In the genomic region with DNA sequence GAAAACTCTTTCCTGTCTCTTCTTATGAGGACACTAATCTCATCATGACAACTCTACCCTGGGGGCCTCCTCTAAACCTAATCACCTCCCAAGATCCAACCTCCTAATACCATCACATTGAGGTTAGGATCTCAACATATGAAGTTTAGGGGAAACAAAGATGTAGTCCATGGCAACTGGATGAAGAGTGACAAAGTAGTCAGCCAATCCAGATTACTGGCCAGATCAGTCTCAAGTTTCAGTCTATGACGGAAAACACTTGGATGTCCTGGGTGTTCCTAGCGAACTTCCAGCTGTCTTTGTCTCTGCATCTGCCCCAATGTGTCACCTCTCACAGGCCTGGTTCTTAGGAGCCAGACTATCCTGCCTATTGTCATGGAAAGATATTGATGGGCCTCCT, we compare ENCODE assay signal across 15 cellular contexts.
DNase-seq lines count a peak whose midpoint lies in the region; FAIRE-seq and TF ChIP-seq lines count a peak whose summit lies in the region.
"Had no signal": no experiment of that assay in that cellular context is flagged by ENCODE, and none has a peak within 500 bp of the region (broad histone marks: within the 10 kb centered on the region; RNA-seq: fewer than 3 reads in every experiment).

No MANE protein-coding gene starts in this region.

- H2AFZ ChIP-seq in H1 (ENCODE audit: low read length): peak overlapping the region; percentile 76; the same call in 1 of the 2 replicates

- no peaks in the 10 kb centered on the region for H3K27me3 Mint-ChIP-seq in activated CD4-positive, alpha-beta T cell treated with anti-CD3 and anti-CD28 coated beads, Interleukin-2, amount 10 ng/mL, durations not matched to agents 24 days and 14 days

- H4K8ac ChIP-seq in H1 (ENCODE audit: extremely low read depth, insufficient read depth, low read length) (no peak overlapping the region), mesendoderm (ENCODE audit: low read depth, low read length) (no peak overlapping the region)

- no peak overlapping the region for H3K14ac ChIP-seq in H1 (ENCODE audit: insufficient read length)

- no peaks in the 10 kb centered on the region for H3K4me1 ChIP-seq in NT2/D1 (ENCODE audit: insufficient read depth, insufficient read length)
- H3K4me1 ChIP-seq in H1 (replicated peaks in 1 of 4; ENCODE audit: control insufficient read depth in 3 of 4, insufficient read depth in 4 of 4, low read length in 3 of 4): peaks cover 0 to 3% (median 0%) of the 10 kb centered on the region in 4 experiments; a peak in 2 of 7 replicates
- no peaks in the 10 kb centered on the region for H3K4me1 ChIP-seq in mesendoderm (ENCODE audit: control insufficient read depth, low read depth, low read length)
- H3K4me1 ChIP-seq: A549 had no signal

- TF ChIP-seq EP300 in H1 (IDR thresholded peaks at IDR 0.05; ENCODE audit: borderline replicate concordance in 1 of 2, low read depth in 2 of 2, low read length in 2 of 2): no peak

- H2BK15ac ChIP-seq in H1 (ENCODE audit: low read length): no peak overlapping the region
- H2BK15ac ChIP-seq in mesendoderm (replicated peaks; ENCODE audit: low read depth): no peak overlapping the region

- H3K79me2 ChIP-seq in H1 (ENCODE audit: control insufficient read depth in 1 of 2, insufficient read depth in 2 of 2, low read length in 2 of 2) (no peaks in the 10 kb centered on the region), mesendoderm (ENCODE audit: control insufficient read depth, insufficient read depth, low read length) (no peaks in the 10 kb centered on the region)

- no peaks in the 10 kb centered on the region for H3K23me2 ChIP-seq in H1 (ENCODE audit: low read depth, low read length)

- no peak overlapping the region for H2BK12ac ChIP-seq in H1 (ENCODE audit: low read depth, low read length)

- no peaks in the 10 kb centered on the region for H3K36me3 ChIP-seq in NT2/D1 (ENCODE audit: insufficient read depth, insufficient read length, low read length)
- H3K36me3 ChIP-seq in H1 (ENCODE audit: control insufficient read depth in 2 of 4, insufficient read depth in 4 of 4, low read length in 3 of 4): no peaks in the 10 kb centered on the region
- H3K36me3 ChIP-seq in mesendoderm (ENCODE audit: control insufficient read depth, insufficient read depth, low read length): no peaks in the 10 kb centered on the region

- WGBS in H1 (ENCODE audit: extremely low coverage in 1 of 2, insufficient coverage in 1 of 2, insufficient read length in 1 of 2, insufficient replicate concordance in 2 of 2, low coverage in 1 of 2, low lambda C conversion rate in 2 of 2, missing lambda C conversion rate in 1 of 2), 2 experiments: 82% methylated on average over 2 of the region's 2 CpGs; no CpG with 5 or more reads in 1 of the 2 experiments
- WGBS in mesendoderm (ENCODE audit: extremely low coverage, insufficient coverage, low lambda C conversion rate): no CpG with 5 or more reads among the region's 2 CpGs

- no peaks in the 10 kb centered on the region for H3K4me1 Mint-ChIP-seq in activated CD4-positive, alpha-beta T cell treated with anti-CD3 and anti-CD28 coated beads, Interleukin-2, amount 10 ng/mL, durations not matched to agents 24 days and 14 days
- H3K4me1 Mint-ChIP-seq: CD14-positive monocyte had no signal

- intact Hi-C loops in activated CD4-positive, alpha-beta T cell treated with anti-CD3 and anti-CD28 coated beads, Interleukin-2, amount 10 ng/mL, durations not matched to agents 24 days and 14 days (cut with micrococcal nuclease): no loop called here

- no peak overlapping the region for H3K4me3 Mint-ChIP-seq in activated CD4-positive, alpha-beta T cell treated with anti-CD3 and anti-CD28 coated beads, Interleukin-2, amount 10 ng/mL, durations not matched to agents 24 days and 14 days
- H3K4me3 Mint-ChIP-seq: CD14-positive monocyte, HFFc6 had no signal

- H3K9ac ChIP-seq in NT2/D1 (ENCODE audit: insufficient read length, low read depth) (no peak overlapping the region), H1 (replicated peaks in 1 of 4; ENCODE audit: extremely low read depth in 1 of 4, low read depth in 3 of 4, low read length in 3 of 4) (no peak overlapping the region), mesendoderm (ENCODE audit: low read length) (no peak overlapping the region)

- no peak overlapping the region for H2BK5ac ChIP-seq in H1 (ENCODE audit: low read depth, low read length)
- H2BK5ac ChIP-seq in mesendoderm (ENCODE audit: low read length): no peak overlapping the region

- H2AK5ac ChIP-seq in H1 (ENCODE audit: low read depth, low read length) (no peak overlapping the region), mesendoderm (ENCODE audit: low read length) (no peak overlapping the region)

- no peak overlapping the region for H4K91ac ChIP-seq in H1 (replicated peaks; ENCODE audit: insufficient read length, low read length)

- H2BK120ac ChIP-seq in H1 (replicated peaks; ENCODE audit: low read depth, low read length): no peak overlapping the region
- no peak overlapping the region for H2BK120ac ChIP-seq in mesendoderm (ENCODE audit: low read depth, low read length)

- H4K20me1 ChIP-seq in H1 (replicated peaks in 1 of 2; ENCODE audit: control insufficient read depth in 1 of 2, insufficient read depth in 2 of 2, low read length in 2 of 2): no peaks in the 10 kb centered on the region

- TF ChIP-seq POLR2A in H1 (IDR thresholded peaks at IDR 0.05; ENCODE audit: control extremely low read depth in 1 of 2, low read depth in 2 of 2, low read length in 2 of 2): no peak

- no peaks in the 10 kb centered on the region for H3K9me3 Mint-ChIP-seq in activated CD4-positive, alpha-beta T cell treated with anti-CD3 and anti-CD28 coated beads, Interleukin-2, amount 10 ng/mL, durations not matched to agents 24 days and 14 days

- H3K18ac ChIP-seq in H1 (ENCODE audit: extremely low read depth, low read length) (no peak overlapping the region), mesendoderm (ENCODE audit: low read length) (no peak overlapping the region)

- H3K36me3 Mint-ChIP-seq in activated CD4-positive, alpha-beta T cell treated with anti-CD3 and anti-CD28 coated beads, Interleukin-2, amount 10 ng/mL, durations not matched to agents 24 days and 14 days (ENCODE audit: low read depth): no peaks in the 10 kb centered on the region
- H3K36me3 Mint-ChIP-seq: CD14-positive monocyte had no signal

- no peak for FAIRE-seq in H1 (lab: Jason Lieb, UNC)
- FAIRE-seq: A549, GM19239 had no signal

- CTCF ChIA-PET in H1 (lab: Charles Lee; ENCODE audit: partially characterized antibody): interaction anchor here (1.0 to 4.0 kb wide), 5 partner anchors 11 to 164 kb away, joined by 3 to 22 read pairs (median 4); no protein-coding TSS in a partner anchor

- POLR2A ChIA-PET in H1 (lab: Charles Lee; ENCODE audit: partially characterized antibody): interaction anchor here (0.6 kb wide), 1 partner anchor 172 kb away, joined by 3 read pairs; no protein-coding TSS in a partner anchor

- no peak overlapping the region for H3K27ac ChIP-seq in H1 (ENCODE audit: low read depth, low read length)
- H3K27ac ChIP-seq in mesendoderm (ENCODE audit: low read depth, low read length): no peak overlapping the region
- H3K27ac ChIP-seq: A549, HL-60 had no signal

- H4K5ac ChIP-seq in H1 (ENCODE audit: insufficient read length, low read depth, low read length) (no peak overlapping the region), mesendoderm (ENCODE audit: low read length) (no peak overlapping the region)

- H3K4me3 ChIP-seq in NT2/D1 (ENCODE audit: insufficient read length, low read depth) (no peak overlapping the region), H1 (ENCODE audit: extremely low read depth in 1 of 4, insufficient read depth in 2 of 4, low read depth in 3 of 4, low read length in 4 of 4) (no peak overlapping the region), mesendoderm (ENCODE audit: low read length) (no peak overlapping the region)
- H3K4me3 ChIP-seq: A549 had no signal

- no peak overlapping the region for H2BK20ac ChIP-seq in H1 (ENCODE audit: low read length)

- H3K4me2 ChIP-seq in H1 (ENCODE audit: insufficient read depth in 1 of 2, low read depth in 2 of 2, low read length in 2 of 2) (no peak overlapping the region), mesendoderm (ENCODE audit: low read length) (no peak overlapping the region)
- H3K4me2 ChIP-seq: A549 had no signal

- no peaks in the 10 kb centered on the region; the same call in 1 of the 2 replicates for H3K9me3 ChIP-seq in NT2/D1 (ENCODE audit: insufficient read depth, low read length)
- no peaks in the 10 kb centered on the region for H3K9me3 ChIP-seq in H1 (ENCODE audit: insufficient read depth in 2 of 2, low read depth in 1 of 2, low read length in 1 of 2)
- H3K9me3 ChIP-seq: A549 had no signal

- no peak for TF ChIP-seq CTCF in H1 (IDR thresholded peaks at IDR 0.05; ENCODE audit: control extremely low read depth in 1 of 3, insufficient read depth in 1 of 3, low read depth in 1 of 3, low read length in 3 of 3)

- H3K27me3 ChIP-seq in NT2/D1 (ENCODE audit: insufficient read depth, insufficient read length) (no peaks in the 10 kb centered on the region), H1 (replicated peaks in 1 of 4; ENCODE audit: control insufficient read depth in 3 of 4, extremely low read depth in 1 of 4, insufficient read depth in 3 of 4, low read length in 3 of 4) (no peaks in the 10 kb centered on the region), mesendoderm (ENCODE audit: insufficient read depth, low read length, poor library complexity) (no peaks in the 10 kb centered on the region)

- H3K79me1 ChIP-seq in H1 (ENCODE audit: low read depth, low read length) (no peaks in the 10 kb centered on the region), mesendoderm (ENCODE audit: low read length) (no peaks in the 10 kb centered on the region)

- H3K56ac ChIP-seq in H1 (replicated peaks; ENCODE audit: insufficient read length, low read depth, low read length) (no peak overlapping the region), mesendoderm (ENCODE audit: low read length) (no peak overlapping the region)

- no peak for TF ChIP-seq RAD21 in H1 (IDR thresholded peaks at IDR 0.05 in 1 of 2, conservative IDR thresholded peaks at IDR 0.05 in 1 of 2; ENCODE audit: low read depth in 2 of 2, low read length in 2 of 2)

- H3K4ac ChIP-seq in H1 (replicated peaks; ENCODE audit: insufficient read length, low read depth, low read length) (no peak overlapping the region), mesendoderm (ENCODE audit: low read depth, low read length) (no peak overlapping the region)

- DNase-seq in NT2/D1 (ENCODE audit: low read depth, low spot score) (peak; percentile 58), H1 (ENCODE audit: low read depth in 1 of 2, low spot score in 2 of 2) (no peak), islet precursor cell (peak; percentile 33), mesendoderm (peak; percentile 43), HK-2 (ENCODE audit: unreplicated experiment) (no peak), AG08396 (ENCODE audit: low spot score) (no peak)
- no peak for DNase-seq in activated CD4-positive, alpha-beta T cell treated with anti-CD3 and anti-CD28 coated beads, Interleukin-2, amount 10 ng/mL, durations not matched to agents 24 days and 14 days
- DNase-seq: DMS53, GF-D8, HCEC 1CT, HFFc6 had no signal

- H3K27ac Mint-ChIP-seq in activated CD4-positive, alpha-beta T cell treated with anti-CD3 and anti-CD28 coated beads, Interleukin-2, amount 10 ng/mL, durations not matched to agents 24 days and 14 days: no peak overlapping the region
- H3K27ac Mint-ChIP-seq: CD14-positive monocyte, HFFc6 had no signal

- H3K23ac ChIP-seq in H1 (ENCODE audit: insufficient read length) (no peak overlapping the region), mesendoderm (ENCODE audit: low read length) (no peak overlapping the region)

TF ChIP-seq in H1, 55 proteins besides CTCF, POLR2A, EP300 and RAD21 (continues in another document):
- TF ChIP-seq PHF8 (conservative IDR thresholded peaks at IDR 0.05; ENCODE audit: low read depth, low read length): no peak

Comparison
In these comparisons a context has a peak if more than half of its experiments do, and no peak if none do; other contexts are left out.
1. DNase-seq: peak in NT2/D1 (single experiment), islet precursor cell (single experiment) and mesendoderm (single experiment); none in H1 (0 of 2), HK-2 (single experiment), AG08396 (single experiment) and activated CD4-positive, alpha-beta T cell treated with anti-CD3 and anti-CD28 coated beads, Interleukin-2, amount 10 ng/mL, durations not matched to agents 24 days and 14 days (single experiment).